Comparison of ENCODE assay signal across 8 cellular contexts in the genomic region with DNA sequence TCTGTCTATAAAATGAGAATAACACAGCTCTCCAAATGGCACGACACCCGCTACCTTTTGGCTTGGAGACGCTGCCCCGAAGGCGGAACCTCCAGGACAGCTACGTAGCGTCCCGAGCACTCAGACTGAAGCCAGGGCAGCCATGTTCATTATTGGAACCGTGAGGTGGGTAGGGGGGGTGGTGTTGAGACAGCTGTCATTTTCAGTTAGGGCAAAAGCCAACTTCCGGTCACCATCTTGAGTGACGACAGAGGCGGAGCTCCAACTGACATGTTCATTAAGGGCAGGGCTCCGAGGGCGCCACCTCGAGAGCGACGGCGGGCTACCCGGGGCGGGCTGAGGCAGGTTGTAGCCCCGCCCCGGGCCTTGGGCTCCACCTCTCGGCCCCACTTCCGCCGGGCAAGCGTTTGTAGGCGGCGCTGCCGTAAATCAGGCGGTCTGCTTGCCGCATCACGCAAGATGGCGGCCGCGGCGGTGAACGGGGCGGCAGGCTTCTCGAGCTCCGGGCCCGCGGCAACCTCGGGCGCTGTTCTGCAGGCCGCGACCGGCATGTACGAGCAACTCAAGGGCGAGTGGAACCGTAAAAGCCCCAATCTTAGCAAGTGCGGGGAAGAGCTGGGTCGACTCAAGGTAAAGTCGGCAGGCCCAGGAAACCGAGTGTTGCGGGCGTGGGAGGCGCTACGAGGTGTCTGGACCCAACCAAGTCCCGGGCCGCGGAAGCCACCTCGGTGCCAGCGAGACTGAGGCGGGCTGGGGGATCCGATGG. TPM values are rescaled to one million over a fixed set of nuclear protein-coding genes. Genes with fewer than 3 reads are reported as not detected.
DNase-seq lines count a peak whose midpoint lies in the region; ATAC-seq, FAIRE-seq and TF ChIP-seq lines count a peak whose summit lies in the region.

A gene (plus strand): TSS at position 240 of the 766 bp plus-strand sequence. CDS start 31 bp downstream, at position 271.

- no peak for TF ChIP-seq EP300 in esophagus muscularis mucosa (IDR thresholded peaks at IDR 0.05)

- no peaks in the 10 kb centered on the region for H3K27me3 Mint-ChIP-seq in activated T-cell treated with anti-CD3 and anti-CD28 coated beads, Interleukin-2, amount 50 U/mL, for 72 hours (ENCODE audit: low read depth)

- peak; percentile 84 for FAIRE-seq in RCC 7860 (lab: Jason Lieb, UNC)

- peak within 1 kb of the TSS; percentile 94 to 96 for H3K4me3 Mint-ChIP-seq in activated T-cell treated with anti-CD3 and anti-CD28 coated beads, Interleukin-2, amount 50 U/mL, for 72 hours

- peaks cover 32% of the 10 kb centered on the region for H3K36me3 ChIP-seq in DOHH2 (ENCODE audit: control insufficient read depth, low read length)
- peaks cover 31% of the 10 kb centered on the region for H3K36me3 ChIP-seq in KOPT-K1 (ENCODE audit: insufficient read depth, low read length)
- peaks cover 6 to 35% (median 32%) of the 10 kb centered on the region in 4 donors for H3K36me3 ChIP-seq in esophagus muscularis mucosa
- peaks cover 4 to 16% of the 10 kb centered on the region in 2 donors for H3K36me3 ChIP-seq in muscle layer of duodenum (ENCODE audit: control insufficient read depth in 1 of 2, insufficient read depth in 2 of 2, low read length in 2 of 2)

- H4K20me1 ChIP-seq in DOHH2 (ENCODE audit: control insufficient read depth, insufficient read depth, low read depth, low read length) = no peaks in the 10 kb centered on the region; the same call in 1 of the 2 replicates

- intact Hi-C loops in esophagus muscularis mucosa (cut with DNase I) = loop anchor here (2.0 kb wide), 1 partner anchor 38 kb away; no protein-coding TSS in a partner anchor

- H3K27me3 ChIP-seq in DOHH2 (ENCODE audit: control insufficient read depth, low read length) (no peaks in the 10 kb centered on the region; the same call in none of the 2 replicates), esophagus muscularis mucosa (peaks cover 0 to 6% (median 0%) of the 10 kb centered on the region in 4 donors), muscle layer of duodenum (ENCODE audit: low read depth, low read length) (no peaks in the 10 kb centered on the region)

- H3K27ac ChIP-seq in DOHH2 (ENCODE audit: low read depth, low read length) (peak within 1 kb of the TSS; percentile 56), KOPT-K1 (ENCODE audit: low read depth, low read length, poor library complexity, severe bottlenecking) (peak within 1 kb of the TSS; percentile 87), esophagus muscularis mucosa (replicated peaks in 1 of 4) (peak within 1 kb of the TSS; percentile 90 to 92 (median 91)), muscle layer of duodenum (ENCODE audit: low read length) (peak within 1 kb of the TSS; percentile 87)

- peak; percentile 41 for TF ChIP-seq CTCF in DOHH2 (IDR thresholded peaks at IDR 0.05; ENCODE audit: low read depth, low read length, poor library complexity, severe bottlenecking)
- peak in 2 of 3 experiments; percentile 6 to 24 for TF ChIP-seq CTCF in esophagus muscularis mucosa (IDR thresholded peaks at IDR 0.05)

- peak; percentile 94 for ATAC-seq in GM21786 (IDR thresholded peaks at IDR 0.05; ENCODE audit: unreplicated experiment)
- peak; percentile 98 for ATAC-seq in activated T-cell treated with anti-CD3 and anti-CD28 coated beads, Interleukin-2, amount 50 U/mL, for 72 hours (replicated peaks in 1 of 2)

- H3K79me2 ChIP-seq in DOHH2 (ENCODE audit: control insufficient read depth, low read length) = peaks cover 41% of the 10 kb centered on the region

- H3F3A ChIP-seq in DOHH2 (ENCODE audit: control insufficient read depth, insufficient read depth) = no peaks in the 10 kb centered on the region

- peak within 1 kb of the TSS; percentile 99 for H3K4me2 ChIP-seq in DOHH2 (ENCODE audit: low read length)

- 0% methylated on average over 59 of the region's 65 CpGs for WGBS in esophagus muscularis mucosa

- peaks cover 14 to 19% of the 10 kb centered on the region in 2 donors for H3K36me3 Mint-ChIP-seq in activated T-cell treated with anti-CD3 and anti-CD28 coated beads, Interleukin-2, amount 50 U/mL, for 72 hours (ENCODE audit: insufficient read depth in 2 of 2)

- DNase-seq in RCC 7860 (ENCODE audit: low spot score) (peak; percentile 92), esophagus muscularis mucosa (ENCODE audit: extremely low spot score) (peak; percentile 100)
- peak; percentile 99 for DNase-seq in activated T-cell treated with anti-CD3 and anti-CD28 coated beads, Interleukin-2, amount 50 U/mL, for 72 hours
- DNase-seq in stimulated activated CD8-positive, alpha-beta memory T cell treated with anti-CD3 and anti-CD28 coated beads, Interleukin-7, amount 100 ng/mL, for 4 hours (ENCODE audit: low read depth in 2 of 2) = peak; percentile 98

- H3K4me1 Mint-ChIP-seq in activated T-cell treated with anti-CD3 and anti-CD28 coated beads, Interleukin-2, amount 50 U/mL, for 72 hours (ENCODE audit: low read depth) = peaks cover 43% of the 10 kb centered on the region

- H3K4me3 ChIP-seq in DOHH2 (ENCODE audit: low read length) = peak within 1 kb of the TSS; percentile 96
- peak within 1 kb of the TSS; percentile 87 to 90 (median 90) for H3K4me3 ChIP-seq in esophagus muscularis mucosa
- peak within 1 kb of the TSS; percentile 89 to 91 for H3K4me3 ChIP-seq in muscle layer of duodenum (ENCODE audit: low read depth in 1 of 2, low read length in 2 of 2)

- peak; percentile 91 for TF ChIP-seq POLR2A in esophagus muscularis mucosa (IDR thresholded peaks at IDR 0.05; ENCODE audit: low read depth)

- no peaks in the 10 kb centered on the region for H3K9me3 Mint-ChIP-seq in activated T-cell treated with anti-CD3 and anti-CD28 coated beads, Interleukin-2, amount 50 U/mL, for 72 hours

- H3K4me1 ChIP-seq in DOHH2 (ENCODE audit: control insufficient read depth, low read length) (peaks cover 18% of the 10 kb centered on the region), esophagus muscularis mucosa (peaks cover 23 to 38% (median 31%) of the 10 kb centered on the region in 4 donors), muscle layer of duodenum (ENCODE audit: control insufficient read depth in 1 of 2, insufficient read depth in 2 of 2, low read length in 2 of 2) (peaks cover 9 to 25% of the 10 kb centered on the region in 2 donors)

- peak within 1 kb of the TSS; percentile 99 for H3K27ac Mint-ChIP-seq in activated T-cell treated with anti-CD3 and anti-CD28 coated beads, Interleukin-2, amount 50 U/mL, for 72 hours

- no peaks in the 10 kb centered on the region for H3K9me2 ChIP-seq in DOHH2 (replicated peaks; ENCODE audit: control insufficient read depth, low read length)

- H3K9me3 ChIP-seq in DOHH2 (ENCODE audit: control insufficient read depth, insufficient read depth, low read length) = no peaks in the 10 kb centered on the region
- H3K9me3 ChIP-seq in KOPT-K1 (ENCODE audit: insufficient read depth, low read length, poor library complexity, severe bottlenecking) = no peaks in the 10 kb centered on the region
- no peaks in the 10 kb centered on the region for H3K9me3 ChIP-seq in esophagus muscularis mucosa
- no peaks in the 10 kb centered on the region for H3K9me3 ChIP-seq in muscle layer of duodenum (ENCODE audit: control insufficient read depth in 1 of 2, low read length in 2 of 2)

RNA-seq across cellular contexts. Expression of the gene that starts here (rescaled TPM):
- 100 to 1,000 TPM; 136 to 168 TPM for total RNA-seq in activated T-cell treated with anti-CD3 and anti-CD28 coated beads, Interleukin-2, amount 50 U/mL, for 72 hours
- total RNA-seq in esophagus muscularis mucosa = 100 to 1,000 TPM; 145 to 259 (median 212) TPM

Comparison
In these comparisons a context has a peak if more than half of its experiments do, and no peak if none do; other contexts are left out.
1. Peak in every context shown above with its lines: DNase-seq, ATAC-seq, H3K4me3 ChIP-seq and H3K27ac ChIP-seq.